21 cellular contexts compared by ENCODE assay signal in genomic region chr10:44394696-44395383, GRCh38. TPM values are rescaled to one million over a fixed set of nuclear protein-coding genes. Genes with fewer than 3 reads are reported as not detected.
"Had no signal": no experiment of that assay in that cellular context is flagged by ENCODE, and none has a peak within 500 bp of the region (broad histone marks: within the 10 kb centered on the region; RNA-seq: fewer than 3 reads in every experiment).

No MANE protein-coding gene starts in this region.

- H3K4me3 ChIP-seq: mucosa of descending colon, ovary, right lobe of liver, testis, upper lobe of left lung had no signal

- H3K27me3 ChIP-seq: brain microvascular endothelial cell, ovary, right lobe of liver, testis, upper lobe of left lung had no signal

- H3K27ac ChIP-seq: brain microvascular endothelial cell, ovary, right lobe of liver, testis, upper lobe of left lung, VCaP had no signal

- H3K9me3 ChIP-seq: mucosa of descending colon, ovary, right lobe of liver, testis, upper lobe of left lung had no signal

- DNase-seq: activated CD4-positive, alpha-beta T cell treated with anti-CD3 and anti-CD28 coated beads, Interleukin-2, amount 50 U/mL, for 4 hours; activated CD4-positive, CD25-positive, alpha-beta regulatory T cell treated with anti-CD3 and anti-CD28 coated beads, Interleukin-2, amount 50 U/mL, for 72 hours; activated naive CD4-positive, alpha-beta T cell treated with anti-CD3 and anti-CD28 coated beads, Interleukin-2, amount 50 U/mL, for 16 hours; activated T-cell treated with anti-CD3 and anti-CD28 coated beads, Interleukin-2, amount 50 U/mL, for 1 hour; brain microvascular endothelial cell; cortex of kidney; effector CD4-positive, alpha-beta T cell; immature natural killer cell; naive B cell; ovary; right lobe of liver; stimulated activated CD4-positive, alpha-beta T cell treated with anti-CD3 and anti-CD28 coated beads, Interleukin-4, amount 100 ng/mL, for 4 hours; SW 1271; T-helper 2 cell; testis had no signal

- H3K4me1 ChIP-seq: testis, upper lobe of left lung had no signal

- ATAC-seq: activated T-helper 17 cell treated with anti-CD3 and anti-CD28 coated beads, Interleukin-2, amount 50 U/mL, for 72 hours; esophagus mucosa; stimulated activated memory B cell treated with anti-CD40 and anti-IgM and Interleukin-4, amounts not matched to agents 10 μg/mL and 1 μg/mL and 100 μg/mL, for 72 hours had no signal

- H3K36me3 ChIP-seq: brain microvascular endothelial cell, ovary, right lobe of liver, upper lobe of left lung had no signal

RNA-seq across cellular contexts. Expression of gene CXCL12, which starts 9.9 kb away (rescaled TPM):
- polyA plus RNA-seq: immature natural killer cell had no signal
